Comparison of ENCODE assay signal across 11 cellular contexts in the genomic region with DNA sequence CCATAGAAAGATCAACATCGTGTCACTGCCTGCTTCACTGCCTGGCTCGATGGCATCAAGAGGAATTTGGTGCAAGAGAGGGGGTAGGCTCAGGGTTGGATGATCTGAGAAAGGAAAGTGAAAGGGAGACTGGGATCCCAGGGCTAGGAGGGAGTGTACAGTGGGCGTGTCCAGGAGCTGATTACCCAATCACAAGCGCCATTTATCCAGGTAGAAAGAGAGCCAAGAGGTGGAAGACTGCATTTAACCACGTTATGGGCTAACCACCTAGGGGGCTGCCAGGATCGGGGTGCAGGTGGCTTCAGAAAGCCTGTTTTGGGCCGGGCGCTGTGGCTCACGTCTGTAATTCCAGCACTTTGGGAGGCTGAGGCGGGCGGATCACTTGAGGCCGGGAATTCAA. TPM values are rescaled to one million over a fixed set of nuclear protein-coding genes. Genes with fewer than 3 reads are reported as not detected.
DNase-seq lines count a peak whose midpoint lies in the region; ATAC-seq, FAIRE-seq and TF ChIP-seq lines count a peak whose summit lies in the region.
"Had no signal": no experiment of that assay in that cellular context is flagged by ENCODE, and none has a peak within 500 bp of the region (broad histone marks: within the 10 kb centered on the region; RNA-seq: fewer than 3 reads in every experiment).

No MANE protein-coding gene starts in this region.

- TF ChIP-seq CTCF in endothelial cell of umbilical vein (IDR thresholded peaks at IDR 0.05; ENCODE audit: extremely low read depth in 1 of 2, insufficient read depth in 1 of 2, low read depth in 1 of 2, low read length in 2 of 2), result no peak
- TF ChIP-seq CTCF in esophagus muscularis mucosa (IDR thresholded peaks at IDR 0.05), result no peak

- peak overlapping the region; percentile 32 for H3K4me2 ChIP-seq in endothelial cell of umbilical vein (ENCODE audit: insufficient read depth, low read length)
- no peak overlapping the region for H3K4me2 ChIP-seq in neuronal stem cell (ENCODE audit: insufficient read depth, low read length, poor library complexity, severe bottlenecking)

- dilution Hi-C loops in endothelial cell of umbilical vein (cut with MboI; ENCODE audit: extremely low pct_ligation_motif_present, low sequenced_read_pairs), result no loop called here

- H3K36me3 ChIP-seq in endothelial cell of umbilical vein (ENCODE audit: control insufficient read depth in 2 of 2, extremely low read depth in 1 of 2, insufficient read depth in 2 of 2, low read length in 2 of 2), result no peaks in the 10 kb centered on the region
- H3K36me3 ChIP-seq in neuronal stem cell (replicated peaks in 1 of 2; ENCODE audit: control insufficient read depth in 2 of 2, insufficient read depth in 2 of 2, low read length in 2 of 2), result peaks cover 5 to 54% of the 10 kb centered on the region in 2 donors
- H3K36me3 ChIP-seq in esophagus muscularis mucosa, result peaks cover 0 to 17% (median 0%) of the 10 kb centered on the region in 4 donors
- H3K36me3 ChIP-seq: tibial artery had no signal

- no CpG with 5 or more reads among the region's 12 CpGs for WGBS in neuronal stem cell (ENCODE audit: extremely low coverage in 2 of 2, insufficient read length in 2 of 2, insufficient replicate concordance in 1 of 2), 2 donors
- WGBS in esophagus muscularis mucosa, result 83% methylated on average over 12 of the region's 12 CpGs

- H3K14ac ChIP-seq in neuronal stem cell (ENCODE audit: low read length), result no peak overlapping the region

- no peak overlapping the region for H2BK5ac ChIP-seq in neuronal stem cell (ENCODE audit: low read length)

- H4K20me1 ChIP-seq in endothelial cell of umbilical vein (replicated peaks; ENCODE audit: control insufficient read depth, extremely low read depth, insufficient read depth, low read length), result no peaks in the 10 kb centered on the region

- no peak overlapping the region for H2BK120ac ChIP-seq in neuronal stem cell (ENCODE audit: low read depth, low read length)

- no peak for TF ChIP-seq EP300 in esophagus muscularis mucosa (IDR thresholded peaks at IDR 0.05)

- H3K9ac ChIP-seq in endothelial cell of umbilical vein (replicated peaks; ENCODE audit: extremely low read depth, insufficient read depth, low read length) (no peak overlapping the region), neuronal stem cell (ENCODE audit: low read depth, low read length, poor library complexity) (no peak overlapping the region)

- H3K79me1 ChIP-seq in neuronal stem cell (ENCODE audit: low read depth, low read length), result no peaks in the 10 kb centered on the region

- ATAC-seq in GM21529 (IDR thresholded peaks at IDR 0.05; ENCODE audit: unreplicated experiment), result no peak

- H2AFZ ChIP-seq in endothelial cell of umbilical vein (ENCODE audit: low read depth, low read length) (no peak overlapping the region), neuronal stem cell (ENCODE audit: low read length) (no peak overlapping the region)

- no peak overlapping the region for H2BK15ac ChIP-seq in neuronal stem cell (ENCODE audit: low read length)

- intact Hi-C loops in endothelial cell of umbilical vein (cut with micrococcal nuclease) (loop anchor here (1.0 kb wide), 1 partner anchor 8 kb away; no protein-coding TSS in a partner anchor), esophagus muscularis mucosa (cut with DNase I) (no loop called here)

- TF ChIP-seq POLR2A in endothelial cell of umbilical vein (IDR thresholded peaks at IDR 0.05; ENCODE audit: low read depth, low read length) (no peak), esophagus muscularis mucosa (IDR thresholded peaks at IDR 0.05; ENCODE audit: low read depth) (no peak)

- H3K27me3 ChIP-seq in endothelial cell of umbilical vein (ENCODE audit: control insufficient read depth in 2 of 2, insufficient read depth in 2 of 2, low read length in 2 of 2) (no peaks in the 10 kb centered on the region), neuronal stem cell (ENCODE audit: control insufficient read depth in 3 of 3, insufficient read depth in 3 of 3, low read depth in 1 of 3, low read length in 3 of 3) (no peaks in the 10 kb centered on the region), esophagus muscularis mucosa (no peaks in the 10 kb centered on the region)
- H3K27me3 ChIP-seq: tibial artery had no signal

- no peak overlapping the region for H4K8ac ChIP-seq in neuronal stem cell (ENCODE audit: low read depth, low read length)

- H3K4me1 ChIP-seq in endothelial cell of umbilical vein (ENCODE audit: control insufficient read depth, extremely low read depth, insufficient read depth, low read length), result peaks cover 31% of the 10 kb centered on the region
- H3K4me1 ChIP-seq in neuronal stem cell (ENCODE audit: control insufficient read depth in 2 of 2, insufficient read depth in 1 of 2, low read depth in 1 of 2, low read length in 2 of 2), result peaks cover 6 to 17% of the 10 kb centered on the region in 2 donors
- peaks cover 13 to 27% (median 18%) of the 10 kb centered on the region in 4 donors for H3K4me1 ChIP-seq in esophagus muscularis mucosa

- no peaks in the 10 kb centered on the region for H3K9me3 ChIP-seq in endothelial cell of umbilical vein (replicated peaks; ENCODE audit: control insufficient read depth, insufficient read depth, low read length)
- H3K9me3 ChIP-seq in neuronal stem cell (replicated peaks in 1 of 2; ENCODE audit: control insufficient read depth in 2 of 2, insufficient read depth in 1 of 2, low read depth in 1 of 2, low read length in 2 of 2), result peaks cover 3 to 10% of the 10 kb centered on the region in 2 donors
- H3K9me3 ChIP-seq in esophagus muscularis mucosa, result no peaks in the 10 kb centered on the region
- H3K9me3 ChIP-seq: tibial artery had no signal

- CTCF ChIA-PET in endothelial cell of umbilical vein (lab: Charles Lee), result interaction anchor here (0.9 to 4.7 kb wide), 18 partner anchors 8 to 111 kb away, joined by 3 to 29 read pairs (median 7); no protein-coding TSS in a partner anchor

- H2BK12ac ChIP-seq in neuronal stem cell (ENCODE audit: low read length), result peak overlapping the region; percentile 19

- H3K18ac ChIP-seq in neuronal stem cell (ENCODE audit: low read length), result peak overlapping the region; percentile 35

- no peak overlapping the region for H2AK5ac ChIP-seq in neuronal stem cell (ENCODE audit: low read depth, low read length)

- H3K27ac ChIP-seq in endothelial cell of umbilical vein (ENCODE audit: insufficient read depth, low read depth, low read length) (no peak overlapping the region), neuronal stem cell (replicated peaks; ENCODE audit: low read length) (no peak overlapping the region), esophagus muscularis mucosa (replicated peaks in 1 of 4) (no peak overlapping the region)

- no peak overlapping the region for H3K23ac ChIP-seq in neuronal stem cell (ENCODE audit: low read depth, low read length, poor library complexity)

- H3K4me3 ChIP-seq in endothelial cell of umbilical vein (replicated peaks in 1 of 3; ENCODE audit: insufficient read depth in 1 of 3, low read depth in 1 of 3, low read length in 3 of 3) (no peak overlapping the region), neuronal stem cell (ENCODE audit: low read length in 2 of 2) (no peak overlapping the region), esophagus muscularis mucosa (no peak overlapping the region)
- H3K4me3 ChIP-seq: tibial artery had no signal

- DNase-seq in EH (ENCODE audit: low read depth) (peak; percentile 25), NCI-H2029 treated with DMSO at 0.1 percent for 48 hours (lab: John Stamatoyannopoulos, UW) (peak; percentile 96), endothelial cell of umbilical vein (ENCODE audit: low read depth, low spot score) (peak; percentile 23), neuronal stem cell (ENCODE audit: low spot score) (no peak), T-helper 2 cell (no peak), midbrain (lab: John Stamatoyannopoulos, UW) (no peak), esophagus muscularis mucosa (ENCODE audit: extremely low spot score) (no peak)
- DNase-seq: NCI-H187 treated with DMSO at 0.1 percent for 48 hours, SIG-M5, tibial artery had no signal

- H3K79me2 ChIP-seq in endothelial cell of umbilical vein (ENCODE audit: control insufficient read depth, insufficient read depth, low read length), result peaks cover 88% of the 10 kb centered on the region

- POLR2A ChIA-PET in endothelial cell of umbilical vein (lab: Charles Lee), result interaction anchor here (0.6 kb wide), 1 partner anchor 639 kb away, joined by 7 read pairs; no protein-coding TSS in a partner anchor

- H3K9me1 ChIP-seq in endothelial cell of umbilical vein (replicated peaks; ENCODE audit: control insufficient read depth, extremely low read depth, insufficient read depth, low read length), result no peaks in the 10 kb centered on the region

- no TSS peak for BruUV-seq in endothelial cell of umbilical vein (replicated peaks; lab: Mats Ljungman, UMichigan)

- no peak overlapping the region for H4K91ac ChIP-seq in neuronal stem cell (ENCODE audit: low read depth, low read length, poor library complexity)

- H3K4ac ChIP-seq in neuronal stem cell (ENCODE audit: low read length), result no peak overlapping the region

- FAIRE-seq in endothelial cell of umbilical vein (lab: Jason Lieb, UNC), result peak; percentile 54

TF ChIP-seq in endothelial cell of umbilical vein, 7 proteins besides CTCF, POLR2A, EP300 and RAD21:
- TF ChIP-seq JUN (IDR thresholded peaks at IDR 0.05; ENCODE audit: borderline replicate concordance, insufficient read depth, insufficient read length, low read depth) (no peak), POLR2AphosphoS5 (IDR thresholded peaks at IDR 0.05; ENCODE audit: insufficient read depth, low read depth, low read length) (no peak), EZH2 (IDR thresholded peaks at IDR 0.05; ENCODE audit: borderline replicate concordance, low read depth, low read length, severe bottlenecking) (no peak), GATA2 (IDR thresholded peaks at IDR 0.05; ENCODE audit: insufficient read depth, insufficient read length, low read depth, low read length) (no peak), FOS (IDR thresholded peaks at IDR 0.05; ENCODE audit: borderline replicate concordance, insufficient read depth, low read length) (no peak), MYC (IDR thresholded peaks at IDR 0.05; ENCODE audit: low read depth, low read length) (no peak)

RNA-seq across cellular contexts. Expression of a gene that starts 10.3 kb away (rescaled TPM):
- 156 and 264 TPM in 2 replicates for total RNA-seq in endothelial cell of umbilical vein
- 86.4 and 97.3 TPM in 2 replicates for polyA plus RNA-seq in endothelial cell of umbilical vein
- polyA plus RNA-seq in endothelial cell of umbilical vein (2011; cell fraction: cytosol; rRNA removed), result 56.4 and 60.5 TPM in 2 replicates
- 106 and 108 TPM in 2 replicates for polyA plus RNA-seq in endothelial cell of umbilical vein (2011; cell fraction: nucleus; rRNA removed)
- polyA plus RNA-seq in endothelial cell of umbilical vein (2012), result 37.0 and 88.8 TPM in 2 replicates
- 119 and 146 TPM in 2 replicates for polyA minus RNA-seq in endothelial cell of umbilical vein
- polyA minus RNA-seq in endothelial cell of umbilical vein (2011; cell fraction: cytosol; rRNA and poly(A)+ RNA removed), result 55.5 TPM
- polyA minus RNA-seq in endothelial cell of umbilical vein (2011; cell fraction: nucleus; rRNA and poly(A)+ RNA removed), result 52.4 and 55.8 TPM in 2 replicates
- 42.1 TPM for polyA plus RNA-seq in neuronal stem cell (2013, experiment 1 of 2)
- polyA plus RNA-seq in neuronal stem cell (2013, experiment 2 of 2), result 42.8 TPM
- total RNA-seq in esophagus muscularis mucosa, result 10 to 100 TPM; 24.5 to 40.3 (median 31.3) TPM

Comparison
In these comparisons a context has a peak if more than half of its experiments do, and no peak if none do; other contexts are left out.
1. DNase-seq: peak in EH (single experiment), NCI-H2029 treated with DMSO at 0.1 percent for 48 hours (single experiment) and endothelial cell of umbilical vein (single experiment); none in neuronal stem cell (single experiment), T-helper 2 cell (0 of 5), midbrain (single experiment) and esophagus muscularis mucosa (single experiment).